In the genomic region with DNA sequence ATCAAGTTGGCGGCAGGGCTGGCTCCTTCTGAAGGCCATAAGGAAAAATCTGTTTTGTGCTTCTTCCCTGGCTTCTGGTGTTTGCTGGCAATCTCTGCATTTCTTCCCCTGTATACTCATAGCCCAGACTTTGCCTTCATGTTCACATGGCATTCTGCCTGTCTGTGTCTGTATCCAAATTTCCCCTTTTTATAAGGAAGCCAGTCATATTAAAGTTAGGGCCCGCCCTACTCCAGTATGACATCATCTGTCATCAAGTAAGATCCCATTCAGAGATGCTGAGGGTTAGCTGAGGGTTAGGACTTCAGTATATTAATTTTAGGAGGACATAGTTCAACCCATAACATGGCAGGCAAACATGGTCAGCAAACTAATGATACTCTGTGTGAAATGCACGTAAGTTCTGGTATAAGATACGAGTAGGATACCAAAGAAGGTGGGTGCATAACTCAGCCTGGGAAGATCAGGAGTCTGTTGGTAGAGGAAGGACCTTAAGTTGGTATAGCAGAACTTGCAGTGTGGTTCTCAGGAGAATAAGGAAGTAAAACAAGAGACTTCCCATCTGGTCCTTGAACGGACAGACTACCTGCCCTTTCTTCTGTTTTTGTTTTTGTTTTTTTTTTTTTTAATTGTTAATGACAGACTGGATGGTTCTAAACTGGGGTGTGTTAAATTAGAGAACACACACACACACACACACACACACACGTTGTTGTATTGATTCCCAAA, we compare ENCODE assay signal across 19 cellular contexts. TPM values are rescaled to one million over a fixed set of nuclear protein-coding genes. Genes with fewer than 3 reads are reported as not detected.
A peak's percentile ranks its signal among the peaks of the same experiment; 100 is the strongest.
DNase-seq lines count a peak whose midpoint lies in the region; ATAC-seq, FAIRE-seq and TF ChIP-seq lines count a peak whose summit lies in the region.
"Had no signal": no experiment of that assay in that cellular context is flagged by ENCODE, and none has a peak within 500 bp of the region (broad histone marks: within the 10 kb centered on the region; RNA-seq: fewer than 3 reads in every experiment).

No MANE protein-coding gene starts in this region.

- TF ChIP-seq POLR2A in GM12892 (IDR thresholded peaks at IDR 0.05; ENCODE audit: low read depth, low read length), result no peak

- TF ChIP-seq CTCF in CD4-positive, alpha-beta T cell (IDR thresholded peaks at IDR 0.05), result no peak

- H3K27me3 ChIP-seq in CD4-positive, alpha-beta T cell (ENCODE audit: control insufficient read depth, insufficient read depth, low read length), result no peaks in the 10 kb centered on the region
- H3K27me3 ChIP-seq: brain microvascular endothelial cell, suprapubic skin had no signal

- intact Hi-C loops in CD4-positive, alpha-beta T cell (cut with DNase I, micrococcal nuclease), result loop anchor here in 1 of 2 experiments (10.0 kb wide), 1 partner anchor 46 kb away; no protein-coding TSS in a partner anchor

- H3K4me1 Mint-ChIP-seq in CD4-positive, alpha-beta T cell (ENCODE audit: low read depth), result peaks cover 84% of the 10 kb centered on the region

- CTCF ChIA-PET in CD4-positive, alpha-beta T cell (lab: Charles Lee), result no interaction called here

- H3K4me3 Mint-ChIP-seq in CD4-positive, alpha-beta T cell, result no peak overlapping the region
- H3K4me3 Mint-ChIP-seq: activated naive CD4-positive, alpha-beta T cell treated with anti-CD3 and anti-CD28 coated beads, Interleukin-2, amount 50 U/mL, for 24 hours had no signal

- POLR2A ChIA-PET in CD4-positive, alpha-beta T cell (lab: Charles Lee), result no interaction called here

- no peak for FAIRE-seq in GM12892 (lab: Jason Lieb, UNC)

- H3K27ac ChIP-seq in CD4-positive, alpha-beta T cell (ENCODE audit: low read depth, low read length), result no peak overlapping the region
- H3K27ac ChIP-seq: brain microvascular endothelial cell, suprapubic skin had no signal

- no peak overlapping the region for H3K27ac Mint-ChIP-seq in CD4-positive, alpha-beta T cell

- DNase-seq in Kasumi-1 (lab: John Stamatoyannopoulos, UW) (peak; percentile 38 to 64), pons (ENCODE audit: low spot score) (peak; percentile 73), NAMALWA (ENCODE audit: low spot score) (no peak), GM12892 (ENCODE audit: insufficient read length) (no peak)
- no peak for DNase-seq in CD4-positive, alpha-beta T cell
- DNase-seq: activated CD4-positive, alpha-beta T cell treated with anti-CD3 and anti-CD28 coated beads for 48 hours; brain microvascular endothelial cell; C1 segment of cervical spinal cord; DND-41; effector CD8-positive, alpha-beta T cell; naive thymus-derived CD8-positive, alpha-beta T cell; NCI-H1092; NCI-H2171; NCI-H82; SHP77 treated with DMSO at 0.1 percent for 48 hours had no signal

- H3K9me3 Mint-ChIP-seq in CD4-positive, alpha-beta T cell, result no peaks in the 10 kb centered on the region
- H3K9me3 Mint-ChIP-seq: activated naive CD4-positive, alpha-beta T cell treated with anti-CD3 and anti-CD28 coated beads, Interleukin-2, amount 50 U/mL, for 24 hours; naive thymus-derived CD8-positive, alpha-beta T cell had no signal

- peaks cover 41% of the 10 kb centered on the region for H3K36me3 Mint-ChIP-seq in CD4-positive, alpha-beta T cell (ENCODE audit: low read depth)

- no peaks in the 10 kb centered on the region for H3K9me3 ChIP-seq in CD4-positive, alpha-beta T cell (ENCODE audit: control insufficient read depth, low read length)
- H3K9me3 ChIP-seq: suprapubic skin had no signal

- H3K27me3 Mint-ChIP-seq in CD4-positive, alpha-beta T cell, result no peaks in the 10 kb centered on the region
- H3K27me3 Mint-ChIP-seq: activated naive CD4-positive, alpha-beta T cell treated with anti-CD3 and anti-CD28 coated beads, Interleukin-2, amount 50 U/mL, for 24 hours; naive thymus-derived CD8-positive, alpha-beta T cell had no signal

- peak; percentile 47 for ATAC-seq in GM21390 (IDR thresholded peaks at IDR 0.05; ENCODE audit: unreplicated experiment)
- ATAC-seq in esophagus mucosa, result peak; percentile 12
- ATAC-seq in CD4-positive, alpha-beta T cell (ENCODE audit: poor library complexity), result no peak
- ATAC-seq: naive thymus-derived CD8-positive, alpha-beta T cell had no signal

RNA-seq across cellular contexts. Expression of gene MAP2K6, which starts 13.9 kb away (rescaled TPM):
- 6.9 TPM for total RNA-seq in esophagus mucosa
- 11.2 TPM for polyA plus RNA-seq in GM12892 (2012; ENCODE audit: missing spikeins)
- total RNA-seq in CD4-positive, alpha-beta T cell, result 10 to 100 TPM; 14.0 to 14.6 TPM

Comparison
In these comparisons a context has a peak if more than half of its experiments do, and no peak if none do; other contexts are left out.
1. DNase-seq: peak in Kasumi-1 (2 of 2) and pons (single experiment); none in NAMALWA (single experiment), GM12892 (single experiment) and CD4-positive, alpha-beta T cell (0 of 10).